Comparison of ENCODE assay signal across 17 cellular contexts in genomic region chr18:44917865-44918476, GRCh38.
DNase-seq lines count a peak whose midpoint lies in the region; ATAC-seq and TF ChIP-seq lines count a peak whose summit lies in the region.
"Had no signal": no experiment of that assay in that cellular context is flagged by ENCODE, and none has a peak within 500 bp of the region (broad histone marks: within the 10 kb centered on the region; RNA-seq: fewer than 3 reads in every experiment).

No MANE protein-coding gene starts in this region.

- H3K27ac ChIP-seq in C4-2B (peak overlapping the region; percentile 7; the same call in 1 of the 2 replicates), endodermal cell (ENCODE audit: low read depth, low read length) (no peak overlapping the region), lower lobe of right lung (peak overlapping the region; percentile 51), smooth muscle cell (ENCODE audit: low read depth) (peak overlapping the region; percentile 4)
- H3K27ac ChIP-seq: VCaP had no signal

- H3K27me3 Mint-ChIP-seq in endodermal cell (ENCODE audit: insufficient read depth): no peaks in the 10 kb centered on the region
- peaks cover 15% of the 10 kb centered on the region for H3K27me3 Mint-ChIP-seq in activated naive CD8-positive, alpha-beta T cell treated with anti-CD3 and anti-CD28 coated beads for 36 hours

- H3K9ac ChIP-seq in endodermal cell (ENCODE audit: extremely low read depth, low read length, poor library complexity, severe bottlenecking) (no peak overlapping the region), smooth muscle cell (ENCODE audit: low read depth) (no peak overlapping the region)

- H3K4me3 ChIP-seq in endodermal cell (ENCODE audit: low read length) (no peak overlapping the region), lower lobe of right lung (no peak overlapping the region), smooth muscle cell (no peak overlapping the region)
- H3K4me3 ChIP-seq: GM23338, skin epidermis had no signal

- H3K9me3 Mint-ChIP-seq in endodermal cell: no peaks in the 10 kb centered on the region
- H3K9me3 Mint-ChIP-seq in activated naive CD8-positive, alpha-beta T cell treated with anti-CD3 and anti-CD28 coated beads for 36 hours: no peaks in the 10 kb centered on the region
- H3K9me3 Mint-ChIP-seq: activated CD8-positive, alpha-beta T cell treated with anti-CD3 and anti-CD28 coated beads for 36 hours; activated T-helper 1 cell treated with anti-CD3 and anti-CD28 coated beads, Interleukin-12 subunit alpha, Interleukin-12 subunit beta, Interleukin-2, Interleukin-4 antibody, amounts not matched to agents 30 ng/mL and 10 ng/mL and 1 ng/mL, durations not matched to agents 14 hours and 24 hours and 36 hours; GM23338 had no signal

- H3K4me1 Mint-ChIP-seq in endodermal cell: peaks cover 18% of the 10 kb centered on the region
- no peaks in the 10 kb centered on the region for H3K4me1 Mint-ChIP-seq in activated naive CD8-positive, alpha-beta T cell treated with anti-CD3 and anti-CD28 coated beads for 36 hours
- H3K4me1 Mint-ChIP-seq: CD4-positive, alpha-beta memory T cell had no signal

- TF ChIP-seq POLR2A in GM18505 (IDR thresholded peaks at IDR 0.05; ENCODE audit: borderline replicate concordance, extremely low read depth, insufficient read depth, insufficient read length): no peak

- WGBS in endodermal cell (ENCODE audit: insufficient coverage in 1 of 2, insufficient read length in 1 of 2), 2 experiments: 84 to 88% methylated on average over 7 to 10 of the region's 10 CpGs
- 57% methylated on average over 10 of the region's 10 CpGs for WGBS in smooth muscle cell (ENCODE audit: low lambda C conversion rate)

- peak overlapping the region; percentile 30 for H3K27ac Mint-ChIP-seq in endodermal cell
- H3K27ac Mint-ChIP-seq in activated naive CD8-positive, alpha-beta T cell treated with anti-CD3 and anti-CD28 coated beads for 36 hours: no peak overlapping the region
- H3K27ac Mint-ChIP-seq: activated CD8-positive, alpha-beta T cell treated with anti-CD3 and anti-CD28 coated beads for 36 hours; activated T-helper 1 cell treated with anti-CD3 and anti-CD28 coated beads, Interleukin-12 subunit alpha, Interleukin-12 subunit beta, Interleukin-2, Interleukin-4 antibody, amounts not matched to agents 30 ng/mL and 10 ng/mL and 1 ng/mL, durations not matched to agents 14 hours and 24 hours and 36 hours; CD4-positive, alpha-beta memory T cell; GM23338 had no signal

- H3K36me3 ChIP-seq in endodermal cell (ENCODE audit: control insufficient read depth, insufficient read depth, low read length): no peaks in the 10 kb centered on the region
- no peaks in the 10 kb centered on the region for H3K36me3 ChIP-seq in lower lobe of right lung
- no peaks in the 10 kb centered on the region for H3K36me3 ChIP-seq in smooth muscle cell (ENCODE audit: low read depth)

- intact Hi-C loops in lower lobe of right lung (cut with DNase I): no loop called here

- H3K4me1 ChIP-seq in endodermal cell (ENCODE audit: control insufficient read depth, insufficient read depth, low read length) (peaks cover 8% of the 10 kb centered on the region), lower lobe of right lung (peaks cover 22% of the 10 kb centered on the region), smooth muscle cell (ENCODE audit: low read depth) (peaks cover 6% of the 10 kb centered on the region)

- ATAC-seq in lower lobe of right lung (peak in 1 of 2 donors; percentile 41), GM18505 (IDR thresholded peaks at IDR 0.05; ENCODE audit: unreplicated experiment) (no peak), HG02840 (IDR thresholded peaks at IDR 0.05; ENCODE audit: low FRiP score, unreplicated experiment) (no peak)
- ATAC-seq: activated CD8-positive, alpha-beta T cell treated with anti-CD3 and anti-CD28 coated beads for 36 hours; GM23338 had no signal

- no peak for DNase-seq in endodermal cell
- no peak for DNase-seq in lower lobe of right lung
- no peak for DNase-seq in smooth muscle cell (lab: John Stamatoyannopoulos, UW; ENCODE audit: unreplicated experiment)
- no peak for DNase-seq in activated naive CD8-positive, alpha-beta T cell treated with anti-CD3 and anti-CD28 coated beads for 36 hours
- no peak for DNase-seq in AG20443 (ENCODE audit: low spot score)
- DNase-seq: activated CD8-positive, alpha-beta T cell treated with anti-CD3 and anti-CD28 coated beads for 36 hours; CD4-positive, alpha-beta memory T cell; Karpas-422; NCI-H2171 treated with DMSO at 0.1 percent for 48 hours; RPMI8226 had no signal

- no peaks in the 10 kb centered on the region for H3K36me3 Mint-ChIP-seq in endodermal cell (ENCODE audit: low read depth)
- no peaks in the 10 kb centered on the region for H3K36me3 Mint-ChIP-seq in activated naive CD8-positive, alpha-beta T cell treated with anti-CD3 and anti-CD28 coated beads for 36 hours
- H3K36me3 Mint-ChIP-seq: CD4-positive, alpha-beta memory T cell had no signal

- peaks cover 54% of the 10 kb centered on the region for H4K20me1 ChIP-seq in smooth muscle cell (ENCODE audit: low read depth)

- H3K27me3 ChIP-seq in endodermal cell (ENCODE audit: control insufficient read depth, insufficient read depth, low read length, poor library complexity, severe bottlenecking) (no peaks in the 10 kb centered on the region), lower lobe of right lung (ENCODE audit: low read depth) (no peaks in the 10 kb centered on the region), smooth muscle cell (ENCODE audit: low read depth) (no peaks in the 10 kb centered on the region)

- no peak overlapping the region for H2AFZ ChIP-seq in smooth muscle cell (ENCODE audit: low read depth)
- H2AFZ ChIP-seq: GM23338 had no signal

- no peaks in the 10 kb centered on the region for H3K9me3 ChIP-seq in endodermal cell (ENCODE audit: control insufficient read depth, low read length)
- H3K9me3 ChIP-seq in lower lobe of right lung: no peaks in the 10 kb centered on the region
- H3K9me3 ChIP-seq in smooth muscle cell (replicated peaks; ENCODE audit: low read depth): no peaks in the 10 kb centered on the region

- H3K4me2 ChIP-seq in smooth muscle cell: peak overlapping the region; percentile 65
- H3K4me2 ChIP-seq: GM23338 had no signal

- H3K4me3 Mint-ChIP-seq in endodermal cell: no peak overlapping the region
- no peak overlapping the region for H3K4me3 Mint-ChIP-seq in activated naive CD8-positive, alpha-beta T cell treated with anti-CD3 and anti-CD28 coated beads for 36 hours
- H3K4me3 Mint-ChIP-seq: activated CD8-positive, alpha-beta T cell treated with anti-CD3 and anti-CD28 coated beads for 36 hours; activated T-helper 1 cell treated with anti-CD3 and anti-CD28 coated beads, Interleukin-12 subunit alpha, Interleukin-12 subunit beta, Interleukin-2, Interleukin-4 antibody, amounts not matched to agents 30 ng/mL and 10 ng/mL and 1 ng/mL, durations not matched to agents 14 hours and 24 hours and 36 hours; CD4-positive, alpha-beta memory T cell; GM23338 had no signal

- no peak for TF ChIP-seq CTCF in C4-2B (conservative IDR thresholded peaks at IDR 0.05)
- no peak for TF ChIP-seq CTCF in endodermal cell (conservative IDR thresholded peaks at IDR 0.05)
- TF ChIP-seq CTCF in lower lobe of right lung (IDR thresholded peaks at IDR 0.05): no peak
- TF ChIP-seq CTCF in smooth muscle cell (IDR thresholded peaks at IDR 0.05; ENCODE audit: borderline replicate concordance, insufficient read depth, poor library complexity, severe bottlenecking): no peak

- H3K79me2 ChIP-seq in smooth muscle cell (ENCODE audit: low read depth): peaks cover 20% of the 10 kb centered on the region

- peaks cover 6% of the 10 kb centered on the region for H3F3A ChIP-seq in smooth muscle cell (ENCODE audit: low read depth)
